ENCODE assay signal across 1 cellular context in the genomic region with DNA sequence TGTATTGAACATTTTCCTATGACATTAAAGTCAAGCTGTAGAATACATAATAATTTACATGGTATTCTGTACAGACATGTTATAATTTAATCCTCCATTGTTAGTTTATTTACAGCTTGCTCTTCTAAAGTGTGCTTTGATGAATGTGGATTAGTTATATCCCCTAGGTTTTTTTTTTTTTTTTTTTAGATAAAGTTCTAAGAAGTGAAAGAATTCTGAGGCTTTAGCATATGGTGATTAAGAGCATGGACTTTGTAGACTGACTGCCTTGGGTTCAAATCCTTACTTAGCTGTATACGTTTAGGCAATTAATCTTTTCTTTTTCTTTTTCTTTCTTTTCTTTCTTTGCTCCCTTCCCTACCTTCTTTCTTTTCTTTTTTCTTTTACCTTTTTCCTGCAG.
TF ChIP-seq lines count a peak whose summit lies in the region.

No MANE protein-coding gene starts in this region.

TF ChIP-seq in GM23338, 12 proteins besides CTCF, POLR2A, EP300 and RAD21 (continued from another document):
- TF ChIP-seq STAT1 (IDR thresholded peaks at IDR 0.05; ENCODE audit: unreplicated experiment) (no peak), JUNB (IDR thresholded peaks at IDR 0.05; ENCODE audit: unreplicated experiment) (no peak), ZNF114 (CRISPR knock-in tag; IDR thresholded peaks at IDR 0.05) (no peak), ETS1 (IDR thresholded peaks at IDR 0.05) (no peak), ZNF331 (CRISPR knock-in tag; IDR thresholded peaks at IDR 0.05; ENCODE audit: low read depth) (no peak)
